In genomic region chr12:125065021-125065752, GRCh38 we compare ENCODE assay signal across 8 cellular contexts. TPM values are rescaled to one million over a fixed set of nuclear protein-coding genes. Genes with fewer than 3 reads are reported as not detected.
DNase-seq lines count a peak whose midpoint lies in the region; ATAC-seq and TF ChIP-seq lines count a peak whose summit lies in the region.

Gene AACS (plus strand): TSS chr12:125065435. CDS start chr12:125065585, 150 bp downstream.

- peak; percentile 71 for ATAC-seq in thoracic aorta (ENCODE audit: insufficient number of reproducible peaks, low FRiP score, low read depth)

- no peaks in the 10 kb centered on the region for H3F3A ChIP-seq in Loucy (ENCODE audit: low read depth)

- DNase-seq in GM04504 (ENCODE audit: low read depth) (peak; percentile 24), H7 (peak; percentile 99), SK-N-MC (ENCODE audit: low read depth, low spot score) (no peak), glomerular visceral epithelial cell (ENCODE audit: extremely low spot score) (peak; percentile 71), osteocyte (ENCODE audit: extremely low spot score, unreplicated experiment) (peak; percentile 87), thoracic aorta (ENCODE audit: low spot score) (peak; percentile 25)

- H3K36me3 ChIP-seq in H7 (replicated peaks; ENCODE audit: control insufficient read depth, insufficient read depth, low read length), result peaks cover 2% of the 10 kb centered on the region
- no peaks in the 10 kb centered on the region for H3K36me3 ChIP-seq in Loucy (ENCODE audit: insufficient read depth, low read length)
- H3K36me3 ChIP-seq in SK-N-MC (ENCODE audit: insufficient read depth, low read length), result no peaks in the 10 kb centered on the region
- no peaks in the 10 kb centered on the region for H3K36me3 ChIP-seq in thoracic aorta

- no peaks in the 10 kb centered on the region for H3K9me2 ChIP-seq in Loucy (replicated peaks; ENCODE audit: low read depth, low read length)

- H3K4me3 ChIP-seq in H7 (ENCODE audit: insufficient read depth, low read depth, low read length), result peak within 1 kb of the TSS; percentile 85
- H3K4me3 ChIP-seq in Loucy (ENCODE audit: low read length, poor library complexity, severe bottlenecking), result peak within 1 kb of the TSS; percentile 78
- peak within 1 kb of the TSS; percentile 93 for H3K4me3 ChIP-seq in SK-N-MC
- peak within 1 kb of the TSS; percentile 89 for H3K4me3 ChIP-seq in thoracic aorta

- no peak within 1 kb of the TSS for H3K27ac Mint-ChIP-seq in activated naive CD4-positive, alpha-beta T cell treated with anti-CD3 and anti-CD28 coated beads, Interleukin-2, amount 50 U/mL, for 24 hours
- peak within 1 kb of the TSS; percentile 41 for H3K27ac Mint-ChIP-seq in osteocyte (ENCODE audit: unreplicated experiment)

- peaks cover 19% of the 10 kb centered on the region for H3K4me1 Mint-ChIP-seq in activated naive CD4-positive, alpha-beta T cell treated with anti-CD3 and anti-CD28 coated beads, Interleukin-2, amount 50 U/mL, for 24 hours
- H3K4me1 Mint-ChIP-seq in osteocyte (ENCODE audit: unreplicated experiment), result peaks cover 15% of the 10 kb centered on the region

- peaks cover 3% of the 10 kb centered on the region for H3K27me3 Mint-ChIP-seq in activated naive CD4-positive, alpha-beta T cell treated with anti-CD3 and anti-CD28 coated beads, Interleukin-2, amount 50 U/mL, for 24 hours
- peaks cover 18% of the 10 kb centered on the region for H3K27me3 Mint-ChIP-seq in osteocyte (ENCODE audit: unreplicated experiment)

- peaks cover 30% of the 10 kb centered on the region for H3K79me2 ChIP-seq in Loucy (ENCODE audit: insufficient read depth, low read length)

- H3K4me2 ChIP-seq in Loucy (ENCODE audit: low read depth, low read length, poor library complexity, severe bottlenecking), result peak within 1 kb of the TSS; percentile 99

- H3K9ac ChIP-seq in Loucy (ENCODE audit: low read depth, low read length, poor library complexity, severe bottlenecking), result peak within 1 kb of the TSS; percentile 86
- peak within 1 kb of the TSS; percentile 76 for H3K9ac ChIP-seq in SK-N-MC (ENCODE audit: insufficient read length)

- H3K27me3 ChIP-seq in H7 (ENCODE audit: control insufficient read depth, insufficient read depth, low read length), result no peaks in the 10 kb centered on the region
- H3K27me3 ChIP-seq in Loucy (ENCODE audit: insufficient read depth, low read length, poor library complexity, severe bottlenecking), result no peaks in the 10 kb centered on the region
- no peaks in the 10 kb centered on the region for H3K27me3 ChIP-seq in thoracic aorta (replicated peaks; ENCODE audit: insufficient read depth)

- no peak within 1 kb of the TSS for H3K27ac ChIP-seq in SK-N-MC
- no peak within 1 kb of the TSS for H3K27ac ChIP-seq in thoracic aorta

- no peaks in the 10 kb centered on the region for H3K9me3 Mint-ChIP-seq in activated naive CD4-positive, alpha-beta T cell treated with anti-CD3 and anti-CD28 coated beads, Interleukin-2, amount 50 U/mL, for 24 hours
- no peaks in the 10 kb centered on the region for H3K9me3 Mint-ChIP-seq in osteocyte (ENCODE audit: unreplicated experiment)

- no peak for TF ChIP-seq CTCF in Loucy (conservative IDR thresholded peaks at IDR 0.05; ENCODE audit: low read length)
- no peak for TF ChIP-seq CTCF in osteocyte (IDR thresholded peaks at IDR 0.05)
- TF ChIP-seq CTCF in thoracic aorta (IDR thresholded peaks at IDR 0.05), result no peak

- no peaks in the 10 kb centered on the region for H3K36me3 Mint-ChIP-seq in activated naive CD4-positive, alpha-beta T cell treated with anti-CD3 and anti-CD28 coated beads, Interleukin-2, amount 50 U/mL, for 24 hours
- no peaks in the 10 kb centered on the region for H3K36me3 Mint-ChIP-seq in osteocyte (ENCODE audit: unreplicated experiment)

- H2AFZ ChIP-seq in Loucy (ENCODE audit: low read length), result peak within 1 kb of the TSS; percentile 81

- H3K9me3 ChIP-seq in Loucy (ENCODE audit: insufficient read depth, low read depth, low read length), result 0 out of 2 replicates have a peak, but pooled peaks cover 4% of the 10 kb centered on the region
- no peaks in the 10 kb centered on the region for H3K9me3 ChIP-seq in SK-N-MC (ENCODE audit: low read depth, low read length)
- H3K9me3 ChIP-seq in thoracic aorta, result no peaks in the 10 kb centered on the region

- H3K4me1 ChIP-seq in Loucy (ENCODE audit: insufficient read depth, low read length, poor library complexity, severe bottlenecking) (peaks cover 23% of the 10 kb centered on the region), thoracic aorta (ENCODE audit: control insufficient read depth in 1 of 2, low read depth in 2 of 2) (peaks cover 11 to 25% of the 10 kb centered on the region in 2 donors)

- H4K20me1 ChIP-seq in Loucy (ENCODE audit: insufficient read depth, low read length, poor library complexity, severe bottlenecking), result peaks cover 12% of the 10 kb centered on the region

- H3K4me3 Mint-ChIP-seq in activated naive CD4-positive, alpha-beta T cell treated with anti-CD3 and anti-CD28 coated beads, Interleukin-2, amount 50 U/mL, for 24 hours, result peak within 1 kb of the TSS; percentile 81
- H3K4me3 Mint-ChIP-seq in osteocyte (ENCODE audit: unreplicated experiment), result peak within 1 kb of the TSS; percentile 77

RNA-seq across cellular contexts. Expression of gene AACS, which starts in this region (rescaled TPM):
- 34.0 and 37.4 TPM in 2 replicates for total RNA-seq in H7 (2014; rRNA removed; shearing (Covaris generic))
- 21.8 and 22.0 TPM in 2 replicates for total RNA-seq in osteocyte
- 10 to 100 TPM; 14.1 to 14.7 TPM for total RNA-seq in thoracic aorta
